ENCODE assay signal across 1 cellular context in the genomic region with DNA sequence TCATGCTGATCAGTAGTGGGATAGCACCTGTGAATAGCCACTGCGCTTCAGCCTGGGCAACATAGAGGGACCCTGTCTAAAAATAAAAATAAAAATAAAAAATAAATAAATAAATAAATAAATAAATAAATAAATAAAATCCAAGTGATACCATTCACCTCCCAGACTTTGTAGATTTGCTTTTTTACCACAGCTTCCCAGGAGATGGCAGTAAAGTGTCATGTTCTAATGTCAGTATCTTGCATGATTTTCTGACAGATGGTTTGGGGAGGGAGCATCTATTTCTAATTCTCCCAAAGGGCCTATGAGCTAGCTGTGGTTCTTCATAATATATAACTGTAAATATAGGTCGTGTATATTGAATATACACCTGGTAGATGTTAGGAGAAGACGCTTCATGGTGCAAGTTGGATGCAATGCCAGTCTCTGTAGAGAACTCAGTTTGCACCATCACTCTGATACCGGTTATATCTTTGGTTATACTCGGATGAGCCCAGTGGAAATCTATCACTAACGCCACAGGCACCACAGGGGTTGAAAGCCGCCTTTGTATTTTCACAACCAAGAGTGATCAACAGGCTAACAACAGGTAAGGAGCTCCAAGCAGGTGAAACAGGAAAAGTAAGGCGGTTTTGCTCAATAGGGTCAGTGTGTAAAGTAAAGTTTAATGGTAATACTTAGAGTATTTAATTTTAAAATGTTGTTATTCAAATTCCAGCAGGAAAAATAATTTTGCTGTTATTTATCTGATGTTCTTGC.
TF ChIP-seq lines count a peak whose summit lies in the region.

No MANE protein-coding gene starts in this region.

TF ChIP-seq in HEK293, 187 proteins besides CTCF, POLR2A, EP300 and RAD21 (continued from another document and continues in another):
- no peak for TF ChIP-seq ZNF707 (tag by site-specific recombination; IDR thresholded peaks at IDR 0.05)
- TF ChIP-seq HOXD13 (CRISPR knock-in tag; IDR thresholded peaks at IDR 0.05; ENCODE audit: borderline replicate concordance), result no peak
- TF ChIP-seq, protein P1, sequence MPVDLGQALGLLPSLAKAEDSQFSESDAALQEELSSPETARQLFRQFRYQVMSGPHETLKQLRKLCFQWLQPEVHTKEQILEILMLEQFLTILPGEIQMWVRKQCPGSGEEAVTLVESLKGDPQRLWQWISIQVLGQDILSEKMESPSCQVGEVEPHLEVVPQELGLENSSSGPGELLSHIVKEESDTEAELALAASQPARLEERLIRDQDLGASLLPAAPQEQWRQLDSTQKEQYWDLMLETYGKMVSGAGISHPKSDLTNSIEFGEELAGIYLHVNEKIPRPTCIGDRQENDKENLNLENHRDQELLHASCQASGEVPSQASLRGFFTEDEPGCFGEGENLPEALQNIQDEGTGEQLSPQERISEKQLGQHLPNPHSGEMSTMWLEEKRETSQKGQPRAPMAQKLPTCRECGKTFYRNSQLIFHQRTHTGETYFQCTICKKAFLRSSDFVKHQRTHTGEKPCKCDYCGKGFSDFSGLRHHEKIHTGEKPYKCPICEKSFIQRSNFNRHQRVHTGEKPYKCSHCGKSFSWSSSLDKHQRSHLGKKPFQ (tag by site-specific recombination; IDR thresholded peaks at IDR 0.05), result peak; percentile 81
- no peak for TF ChIP-seq ZNF561 (tag by site-specific recombination; IDR thresholded peaks at IDR 0.05; ENCODE audit: borderline replicate concordance)
- TF ChIP-seq KLF8 (tag by site-specific recombination; IDR thresholded peaks at IDR 0.05), result peak; percentile 71
- TF ChIP-seq ZNF175 (tag by site-specific recombination; IDR thresholded peaks at IDR 0.05), result peak; percentile 88; the same call in 1 of the 2 replicates
- TF ChIP-seq, protein P2, sequence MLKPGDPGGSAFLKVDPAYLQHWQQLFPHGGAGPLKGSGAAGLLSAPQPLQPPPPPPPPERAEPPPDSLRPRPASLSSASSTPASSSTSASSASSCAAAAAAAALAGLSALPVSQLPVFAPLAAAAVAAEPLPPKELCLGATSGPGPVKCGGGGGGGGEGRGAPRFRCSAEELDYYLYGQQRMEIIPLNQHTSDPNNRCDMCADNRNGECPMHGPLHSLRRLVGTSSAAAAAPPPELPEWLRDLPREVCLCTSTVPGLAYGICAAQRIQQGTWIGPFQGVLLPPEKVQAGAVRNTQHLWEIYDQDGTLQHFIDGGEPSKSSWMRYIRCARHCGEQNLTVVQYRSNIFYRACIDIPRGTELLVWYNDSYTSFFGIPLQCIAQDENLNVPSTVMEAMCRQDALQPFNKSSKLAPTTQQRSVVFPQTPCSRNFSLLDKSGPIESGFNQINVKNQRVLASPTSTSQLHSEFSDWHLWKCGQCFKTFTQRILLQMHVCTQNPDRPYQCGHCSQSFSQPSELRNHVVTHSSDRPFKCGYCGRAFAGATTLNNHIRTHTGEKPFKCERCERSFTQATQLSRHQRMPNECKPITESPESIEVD (tag by site-specific recombination; IDR thresholded peaks at IDR 0.05), result no peak
- TF ChIP-seq ZNF266 (tag by site-specific recombination; IDR thresholded peaks at IDR 0.05; ENCODE audit: low read depth), result peak; percentile 99
- TF ChIP-seq SALL2 (tag by site-specific recombination; IDR thresholded peaks at IDR 0.05; ENCODE audit: borderline replicate concordance), result no peak
- TF ChIP-seq HOXA7 (CRISPR knock-in tag; IDR thresholded peaks at IDR 0.05; ENCODE audit: borderline replicate concordance), result no peak
- TF ChIP-seq YY2 (tag by site-specific recombination; IDR thresholded peaks at IDR 0.05), result no peak
- TF ChIP-seq ZNF138 (tag by site-specific recombination; IDR thresholded peaks at IDR 0.05; ENCODE audit: borderline replicate concordance), result peak; percentile 100
- TF ChIP-seq, protein P3, sequence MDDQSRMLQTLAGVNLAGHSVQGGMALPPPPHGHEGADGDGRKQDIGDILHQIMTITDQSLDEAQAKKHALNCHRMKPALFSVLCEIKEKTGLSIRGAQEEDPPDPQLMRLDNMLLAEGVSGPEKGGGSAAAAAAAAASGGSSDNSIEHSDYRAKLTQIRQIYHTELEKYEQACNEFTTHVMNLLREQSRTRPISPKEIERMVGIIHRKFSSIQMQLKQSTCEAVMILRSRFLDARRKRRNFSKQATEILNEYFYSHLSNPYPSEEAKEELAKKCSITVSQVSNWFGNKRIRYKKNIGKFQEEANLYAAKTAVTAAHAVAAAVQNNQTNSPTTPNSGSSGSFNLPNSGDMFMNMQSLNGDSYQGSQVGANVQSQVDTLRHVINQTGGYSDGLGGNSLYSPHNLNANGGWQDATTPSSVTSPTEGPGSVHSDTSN (CRISPR knock-in tag; IDR thresholded peaks at IDR 0.05), result no peak
- no peak for TF ChIP-seq ZNF776 (tag by site-specific recombination; IDR thresholded peaks at IDR 0.05; ENCODE audit: borderline replicate concordance)
- TF ChIP-seq, protein P4, sequence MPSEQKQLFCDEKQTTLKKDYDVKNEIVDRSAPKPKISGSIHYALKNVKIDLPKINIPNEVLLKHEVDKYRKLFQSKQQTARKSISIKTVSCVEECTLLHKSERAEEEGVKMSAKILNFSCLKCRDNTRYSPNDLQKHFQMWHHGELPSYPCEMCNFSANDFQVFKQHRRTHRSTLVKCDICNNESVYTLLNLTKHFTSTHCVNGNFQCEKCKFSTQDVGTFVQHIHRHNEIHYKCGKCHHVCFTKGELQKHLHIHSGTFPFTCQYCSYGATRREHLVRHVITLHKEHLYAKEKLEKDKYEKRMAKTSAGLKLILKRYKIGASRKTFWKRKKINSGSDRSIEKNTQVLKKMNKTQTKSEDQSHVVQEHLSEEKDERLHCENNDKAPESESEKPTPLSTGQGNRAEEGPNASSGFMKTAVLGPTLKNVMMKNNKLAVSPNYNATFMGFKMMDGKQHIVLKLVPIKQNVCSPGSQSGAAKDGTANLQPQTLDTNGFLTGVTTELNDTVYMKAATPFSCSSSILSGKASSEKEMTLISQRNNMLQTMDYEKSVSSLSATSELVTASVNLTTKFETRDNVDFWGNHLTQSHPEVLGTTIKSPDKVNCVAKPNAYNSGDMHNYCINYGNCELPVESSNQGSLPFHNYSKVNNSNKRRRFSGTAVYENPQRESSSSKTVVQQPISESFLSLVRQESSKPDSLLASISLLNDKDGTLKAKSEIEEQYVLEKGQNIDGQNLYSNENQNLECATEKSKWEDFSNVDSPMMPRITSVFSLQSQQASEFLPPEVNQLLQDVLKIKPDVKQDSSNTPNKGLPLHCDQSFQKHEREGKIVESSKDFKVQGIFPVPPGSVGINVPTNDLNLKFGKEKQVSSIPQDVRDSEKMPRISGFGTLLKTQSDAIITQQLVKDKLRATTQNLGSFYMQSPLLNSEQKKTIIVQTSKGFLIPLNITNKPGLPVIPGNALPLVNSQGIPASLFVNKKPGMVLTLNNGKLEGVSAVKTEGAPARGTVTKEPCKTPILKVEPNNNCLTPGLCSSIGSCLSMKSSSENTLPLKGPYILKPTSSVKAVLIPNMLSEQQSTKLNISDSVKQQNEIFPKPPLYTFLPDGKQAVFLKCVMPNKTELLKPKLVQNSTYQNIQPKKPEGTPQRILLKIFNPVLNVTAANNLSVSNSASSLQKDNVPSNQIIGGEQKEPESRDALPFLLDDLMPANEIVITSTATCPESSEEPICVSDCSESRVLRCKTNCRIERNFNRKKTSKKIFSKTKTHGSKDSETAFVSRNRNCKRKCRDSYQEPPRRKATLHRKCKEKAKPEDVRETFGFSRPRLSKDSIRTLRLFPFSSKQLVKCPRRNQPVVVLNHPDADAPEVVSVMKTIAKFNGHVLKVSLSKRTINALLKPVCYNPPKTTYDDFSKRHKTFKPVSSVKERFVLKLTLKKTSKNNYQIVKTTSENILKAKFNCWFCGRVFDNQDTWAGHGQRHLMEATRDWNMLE (tag by site-specific recombination; conservative IDR thresholded peaks at IDR 0.05; ENCODE audit: low read depth), result peak; percentile 100
- TF ChIP-seq, protein P5, sequence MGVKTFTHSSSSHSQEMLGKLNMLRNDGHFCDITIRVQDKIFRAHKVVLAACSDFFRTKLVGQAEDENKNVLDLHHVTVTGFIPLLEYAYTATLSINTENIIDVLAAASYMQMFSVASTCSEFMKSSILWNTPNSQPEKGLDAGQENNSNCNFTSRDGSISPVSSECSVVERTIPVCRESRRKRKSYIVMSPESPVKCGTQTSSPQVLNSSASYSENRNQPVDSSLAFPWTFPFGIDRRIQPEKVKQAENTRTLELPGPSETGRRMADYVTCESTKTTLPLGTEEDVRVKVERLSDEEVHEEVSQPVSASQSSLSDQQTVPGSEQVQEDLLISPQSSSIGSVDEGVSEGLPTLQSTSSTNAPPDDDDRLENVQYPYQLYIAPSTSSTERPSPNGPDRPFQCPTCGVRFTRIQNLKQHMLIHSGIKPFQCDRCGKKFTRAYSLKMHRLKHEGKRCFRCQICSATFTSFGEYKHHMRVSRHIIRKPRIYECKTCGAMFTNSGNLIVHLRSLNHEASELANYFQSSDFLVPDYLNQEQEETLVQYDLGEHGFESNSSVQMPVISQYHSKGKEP (tag by site-specific recombination; IDR thresholded peaks at IDR 0.05), result peak; percentile 74; the same call in 1 of the 2 replicates
- TF ChIP-seq ZEB2 (tag by site-specific recombination; IDR thresholded peaks at IDR 0.05), result peak; percentile 82
- TF ChIP-seq ZFHX2 (tag by site-specific recombination; conservative IDR thresholded peaks at IDR 0.05), result no peak
- TF ChIP-seq ZNF426 (tag by site-specific recombination; IDR thresholded peaks at IDR 0.05), result peak; percentile 100
- TF ChIP-seq ZNF391 (tag by site-specific recombination; IDR thresholded peaks at IDR 0.05; ENCODE audit: borderline replicate concordance, low read depth), result no peak
- TF ChIP-seq RBAK (tag by site-specific recombination; IDR thresholded peaks at IDR 0.05), result peak; percentile 95
- TF ChIP-seq KLF9 (tag by site-specific recombination; IDR thresholded peaks at IDR 0.05; ENCODE audit: low read depth), result peak; percentile 50; the same call in 1 of the 2 replicates
- TF ChIP-seq, protein P6, sequence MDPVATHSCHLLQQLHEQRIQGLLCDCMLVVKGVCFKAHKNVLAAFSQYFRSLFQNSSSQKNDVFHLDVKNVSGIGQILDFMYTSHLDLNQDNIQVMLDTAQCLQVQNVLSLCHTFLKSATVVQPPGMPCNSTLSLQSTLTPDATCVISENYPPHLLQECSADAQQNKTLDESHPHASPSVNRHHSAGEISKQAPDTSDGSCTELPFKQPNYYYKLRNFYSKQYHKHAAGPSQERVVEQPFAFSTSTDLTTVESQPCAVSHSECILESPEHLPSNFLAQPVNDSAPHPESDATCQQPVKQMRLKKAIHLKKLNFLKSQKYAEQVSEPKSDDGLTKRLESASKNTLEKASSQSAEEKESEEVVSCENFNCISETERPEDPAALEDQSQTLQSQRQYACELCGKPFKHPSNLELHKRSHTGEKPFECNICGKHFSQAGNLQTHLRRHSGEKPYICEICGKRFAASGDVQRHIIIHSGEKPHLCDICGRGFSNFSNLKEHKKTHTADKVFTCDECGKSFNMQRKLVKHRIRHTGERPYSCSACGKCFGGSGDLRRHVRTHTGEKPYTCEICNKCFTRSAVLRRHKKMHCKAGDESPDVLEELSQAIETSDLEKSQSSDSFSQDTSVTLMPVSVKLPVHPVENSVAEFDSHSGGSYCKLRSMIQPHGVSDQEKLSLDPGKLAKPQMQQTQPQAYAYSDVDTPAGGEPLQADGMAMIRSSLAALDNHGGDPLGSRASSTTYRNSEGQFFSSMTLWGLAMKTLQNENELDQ (tag by site-specific recombination; IDR thresholded peaks at IDR 0.05; ENCODE audit: low read depth), result no peak
- no peak for TF ChIP-seq ZNF274 (IDR thresholded peaks at IDR 0.05; ENCODE audit: low read length)
- no peak; the same call in 1 of the 2 replicates for TF ChIP-seq ZNF274 (tag by site-specific recombination; IDR thresholded peaks at IDR 0.05; ENCODE audit: borderline replicate concordance)
- no peak; the same call in 1 of the 2 replicates for TF ChIP-seq ZNF221 (tag by site-specific recombination; IDR thresholded peaks at IDR 0.05; ENCODE audit: borderline replicate concordance)
- no peak; the same call in 1 of the 2 replicates for TF ChIP-seq KLF10 (tag by site-specific recombination; IDR thresholded peaks at IDR 0.05)
- TF ChIP-seq, protein P7, sequence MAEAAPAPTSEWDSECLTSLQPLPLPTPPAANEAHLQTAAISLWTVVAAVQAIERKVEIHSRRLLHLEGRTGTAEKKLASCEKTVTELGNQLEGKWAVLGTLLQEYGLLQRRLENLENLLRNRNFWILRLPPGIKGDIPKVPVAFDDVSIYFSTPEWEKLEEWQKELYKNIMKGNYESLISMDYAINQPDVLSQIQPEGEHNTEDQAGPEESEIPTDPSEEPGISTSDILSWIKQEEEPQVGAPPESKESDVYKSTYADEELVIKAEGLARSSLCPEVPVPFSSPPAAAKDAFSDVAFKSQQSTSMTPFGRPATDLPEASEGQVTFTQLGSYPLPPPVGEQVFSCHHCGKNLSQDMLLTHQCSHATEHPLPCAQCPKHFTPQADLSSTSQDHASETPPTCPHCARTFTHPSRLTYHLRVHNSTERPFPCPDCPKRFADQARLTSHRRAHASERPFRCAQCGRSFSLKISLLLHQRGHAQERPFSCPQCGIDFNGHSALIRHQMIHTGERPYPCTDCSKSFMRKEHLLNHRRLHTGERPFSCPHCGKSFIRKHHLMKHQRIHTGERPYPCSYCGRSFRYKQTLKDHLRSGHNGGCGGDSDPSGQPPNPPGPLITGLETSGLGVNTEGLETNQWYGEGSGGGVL (tag by site-specific recombination; IDR thresholded peaks at IDR 0.05), result no peak
- no peak for TF ChIP-seq ZNF169 (tag by site-specific recombination; IDR thresholded peaks at IDR 0.05)
- TF ChIP-seq ZNF623 (tag by site-specific recombination; IDR thresholded peaks at IDR 0.05), result peak; percentile 98
- TF ChIP-seq SCRT1 (tag by site-specific recombination; IDR thresholded peaks at IDR 0.05; ENCODE audit: borderline replicate concordance), result 0 out of 2 replicates have a peak, but pooled peaks have one; percentile 64
- peak; percentile 95 for TF ChIP-seq ZNF791 (tag by site-specific recombination; IDR thresholded peaks at IDR 0.05)
- peak; percentile 65; the same call in 1 of the 2 replicates for TF ChIP-seq ZNF16 (tag by site-specific recombination; IDR thresholded peaks at IDR 0.05; ENCODE audit: low read depth)
- peak; percentile 100 for TF ChIP-seq ZNF555 (tag by site-specific recombination; conservative IDR thresholded peaks at IDR 0.05)
- TF ChIP-seq, protein P8, sequence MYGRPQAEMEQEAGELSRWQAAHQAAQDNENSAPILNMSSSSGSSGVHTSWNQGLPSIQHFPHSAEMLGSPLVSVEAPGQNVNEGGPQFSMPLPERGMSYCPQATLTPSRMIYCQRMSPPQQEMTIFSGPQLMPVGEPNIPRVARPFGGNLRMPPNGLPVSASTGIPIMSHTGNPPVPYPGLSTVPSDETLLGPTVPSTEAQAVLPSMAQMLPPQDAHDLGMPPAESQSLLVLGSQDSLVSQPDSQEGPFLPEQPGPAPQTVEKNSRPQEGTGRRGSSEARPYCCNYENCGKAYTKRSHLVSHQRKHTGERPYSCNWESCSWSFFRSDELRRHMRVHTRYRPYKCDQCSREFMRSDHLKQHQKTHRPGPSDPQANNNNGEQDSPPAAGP (tag by site-specific recombination; IDR thresholded peaks at IDR 0.05), result no peak
- TF ChIP-seq SP7 (tag by site-specific recombination; IDR thresholded peaks at IDR 0.05), result no peak
